ENCODE assay signal across 23 cellular contexts in genomic region chr2:241040811-241041334, GRCh38. TPM values are rescaled to one million over a fixed set of nuclear protein-coding genes. Genes with fewer than 3 reads are reported as not detected.
DNase-seq lines count a peak whose midpoint lies in the region; ATAC-seq and TF ChIP-seq lines count a peak whose summit lies in the region.
"Had no signal": no experiment of that assay in that cellular context is flagged by ENCODE, and none has a peak within 500 bp of the region (broad histone marks: within the 10 kb centered on the region; RNA-seq: fewer than 3 reads in every experiment).

No MANE protein-coding gene starts in this region.

- H4K20me1 ChIP-seq in DOHH2 (ENCODE audit: control insufficient read depth, insufficient read depth, low read depth, low read length): no peaks in the 10 kb centered on the region

- peak overlapping the region; percentile 77 for H3K27ac ChIP-seq in CD4-positive, CD25-positive, alpha-beta regulatory T cell (ENCODE audit: insufficient read depth, low read length, poor library complexity, severe bottlenecking)
- H3K27ac ChIP-seq in DOHH2 (ENCODE audit: low read depth, low read length): peak overlapping the region; percentile 95
- H3K27ac ChIP-seq: neural progenitor cell, sigmoid colon, transverse colon had no signal

- no peaks in the 10 kb centered on the region for H3K27me3 ChIP-seq in CD4-positive, CD25-positive, alpha-beta regulatory T cell (ENCODE audit: control insufficient read depth, insufficient read depth, low read length)
- peaks cover 3% of the 10 kb centered on the region; the same call in 1 of the 2 replicates for H3K27me3 ChIP-seq in DOHH2 (ENCODE audit: control insufficient read depth, low read length)

- peaks cover 56% of the 10 kb centered on the region for H3K4me1 ChIP-seq in CD4-positive, CD25-positive, alpha-beta regulatory T cell (ENCODE audit: control insufficient read depth, insufficient read depth, low read length, poor library complexity, severe bottlenecking)
- H3K4me1 ChIP-seq in DOHH2 (ENCODE audit: control insufficient read depth, low read length): peaks cover 85% of the 10 kb centered on the region

- no peak for TF ChIP-seq CTCF in DOHH2 (IDR thresholded peaks at IDR 0.05; ENCODE audit: low read depth, low read length, poor library complexity, severe bottlenecking)

- H3K27me3 Mint-ChIP-seq in CD4-positive, CD25-positive, alpha-beta regulatory T cell: peaks cover 4% of the 10 kb centered on the region

- peaks cover 13% of the 10 kb centered on the region for H3K36me3 Mint-ChIP-seq in CD4-positive, CD25-positive, alpha-beta regulatory T cell
- H3K36me3 Mint-ChIP-seq: activated naive CD8-positive, alpha-beta T cell treated with anti-CD3 and anti-CD28 coated beads, Interleukin-2, amount 10 ng/mL, durations not matched to agents 7 days and 5 days; neural progenitor cell had no signal

- no peak for DNase-seq in CD4-positive, CD25-positive, alpha-beta regulatory T cell
- peak; percentile 62 for DNase-seq in NCI-H345 (lab: John Stamatoyannopoulos, UW)
- DNase-seq in left lobe of liver (ENCODE audit: low spot score): peak; percentile 14
- no peak for DNase-seq in ureter (ENCODE audit: low spot score)
- DNase-seq in stimulated activated naive CD4-positive, alpha-beta T cell treated with Interleukin-2 at 50 U/mL for 16 hours (lab: John Stamatoyannopoulos, UW): no peak
- DNase-seq in NCI-H1436 treated with DMSO at 0.1 percent for 48 hours (lab: John Stamatoyannopoulos, UW): no peak
- DNase-seq: activated CD4-positive, CD25-positive, alpha-beta regulatory T cell treated with anti-CD3 and anti-CD28 coated beads, Interleukin-2, amount 50 U/mL, for 72 hours; activated CD8-positive, alpha-beta T cell treated with anti-CD3 and anti-CD28 coated beads, Interleukin-2, amount 10 ng/mL, durations not matched to agents 7 days and 5 days; activated effector memory CD4-positive, alpha-beta T cell treated with Interleukin-2 at 50 U/mL for 16 hours; activated naive CD8-positive, alpha-beta T cell treated with anti-CD3 and anti-CD28 coated beads, Interleukin-2, amount 10 ng/mL, durations not matched to agents 7 days and 5 days; activated T-cell treated with anti-CD3 and anti-CD28 coated beads for 4 hours; cerebellar nuclear complex; DMS53; GDM1; H9; NCI-H2029 treated with DMSO at 0.1 percent for 48 hours; NCI-H524 treated with DMSO at 0.1 percent for 48 hours; transverse colon had no signal

- H3K27ac Mint-ChIP-seq in CD4-positive, CD25-positive, alpha-beta regulatory T cell: peak overlapping the region; percentile 84 to 90 (median 88)
- H3K27ac Mint-ChIP-seq: activated CD8-positive, alpha-beta T cell treated with anti-CD3 and anti-CD28 coated beads, Interleukin-2, amount 10 ng/mL, durations not matched to agents 7 days and 5 days; activated naive CD8-positive, alpha-beta T cell treated with anti-CD3 and anti-CD28 coated beads, Interleukin-2, amount 10 ng/mL, durations not matched to agents 7 days and 5 days; H9; neural progenitor cell had no signal

- H3K4me3 Mint-ChIP-seq in CD4-positive, CD25-positive, alpha-beta regulatory T cell: peak overlapping the region; percentile 50 to 90 (median 68)
- H3K4me3 Mint-ChIP-seq: activated CD8-positive, alpha-beta T cell treated with anti-CD3 and anti-CD28 coated beads, Interleukin-2, amount 10 ng/mL, durations not matched to agents 7 days and 5 days; activated naive CD8-positive, alpha-beta T cell treated with anti-CD3 and anti-CD28 coated beads, Interleukin-2, amount 10 ng/mL, durations not matched to agents 7 days and 5 days; H9; neural progenitor cell had no signal

- no peak overlapping the region for H3K4me3 ChIP-seq in CD4-positive, CD25-positive, alpha-beta regulatory T cell (ENCODE audit: low read depth, low read length)
- H3K4me3 ChIP-seq in DOHH2 (ENCODE audit: low read length): peak overlapping the region; percentile 95
- H3K4me3 ChIP-seq: neural progenitor cell, sigmoid colon, transverse colon had no signal

- peak overlapping the region; percentile 95 for H3K4me2 ChIP-seq in DOHH2 (ENCODE audit: low read length)
- H3K4me2 ChIP-seq: neural progenitor cell had no signal

- peaks cover 0 to 8% (median under 1%) of the 10 kb centered on the region in 7 donors for H3K9me3 Mint-ChIP-seq in CD4-positive, CD25-positive, alpha-beta regulatory T cell
- H3K9me3 Mint-ChIP-seq: activated naive CD8-positive, alpha-beta T cell treated with anti-CD3 and anti-CD28 coated beads, Interleukin-2, amount 10 ng/mL, durations not matched to agents 7 days and 5 days had no signal

- no peak for ATAC-seq in CD4-positive, CD25-positive, alpha-beta regulatory T cell (ENCODE audit: low read depth in 2 of 2)
- ATAC-seq in left lobe of liver (no peak), HG03378 (IDR thresholded peaks at IDR 0.05; ENCODE audit: unreplicated experiment) (no peak)
- ATAC-seq: activated CD8-positive, alpha-beta T cell treated with anti-CD3 and anti-CD28 coated beads, Interleukin-2, amount 10 ng/mL, durations not matched to agents 7 days and 5 days; SK-N-SH treated with all-trans-retinoic acid at 6 μM for 48 hours had no signal

- H3K9me2 ChIP-seq in DOHH2 (replicated peaks; ENCODE audit: control insufficient read depth, low read length): no peaks in the 10 kb centered on the region

- H3K4me1 Mint-ChIP-seq in CD4-positive, CD25-positive, alpha-beta regulatory T cell: peaks cover 13 to 52% (median 37%) of the 10 kb centered on the region in 4 donors

- peaks cover 13% of the 10 kb centered on the region for H3K36me3 ChIP-seq in CD4-positive, CD25-positive, alpha-beta regulatory T cell (ENCODE audit: control insufficient read depth, insufficient read depth, low read length)
- H3K36me3 ChIP-seq in DOHH2 (ENCODE audit: control insufficient read depth, low read length): peaks cover 67% of the 10 kb centered on the region
- H3K36me3 ChIP-seq: neural progenitor cell, transverse colon had no signal

- peaks cover 3 to 5% of the 10 kb centered on the region in 2 experiments for H3K9me3 ChIP-seq in CD4-positive, CD25-positive, alpha-beta regulatory T cell (ENCODE audit: control insufficient read depth in 2 of 2, low read length in 2 of 2)
- H3K9me3 ChIP-seq in DOHH2 (ENCODE audit: control insufficient read depth, insufficient read depth, low read length): peaks cover 15% of the 10 kb centered on the region; the same call in 1 of the 2 replicates

- H3F3A ChIP-seq in DOHH2 (ENCODE audit: control insufficient read depth, insufficient read depth): peaks cover 29% of the 10 kb centered on the region

- peaks cover 61% of the 10 kb centered on the region for H3K79me2 ChIP-seq in DOHH2 (ENCODE audit: control insufficient read depth, low read length)

RNA-seq across cellular contexts. Expression of gene SNED1, which starts 42.5 kb away (rescaled TPM):
- total RNA-seq in CD4-positive, CD25-positive, alpha-beta regulatory T cell: 170 TPM
- polyA plus RNA-seq in CD4-positive, CD25-positive, alpha-beta regulatory T cell: 1 to 10 TPM; 1.7 to 5.6 (median 2.2) TPM
- total RNA-seq in left lobe of liver (34.9 TPM), ureter (41.8 TPM)

Comparison
In these comparisons a context has a peak if more than half of its experiments do, and no peak if none do; other contexts are left out.
1. DNase-seq: peak in NCI-H345 (single experiment) and left lobe of liver (single experiment); none in CD4-positive, CD25-positive, alpha-beta regulatory T cell (0 of 3), ureter (single experiment), stimulated activated naive CD4-positive, alpha-beta T cell treated with Interleukin-2 at 50 U/mL for 16 hours (single experiment) and NCI-H1436 treated with DMSO at 0.1 percent for 48 hours (single experiment).